Comparison of ENCODE assay signal across 16 cellular contexts in the genomic region with DNA sequence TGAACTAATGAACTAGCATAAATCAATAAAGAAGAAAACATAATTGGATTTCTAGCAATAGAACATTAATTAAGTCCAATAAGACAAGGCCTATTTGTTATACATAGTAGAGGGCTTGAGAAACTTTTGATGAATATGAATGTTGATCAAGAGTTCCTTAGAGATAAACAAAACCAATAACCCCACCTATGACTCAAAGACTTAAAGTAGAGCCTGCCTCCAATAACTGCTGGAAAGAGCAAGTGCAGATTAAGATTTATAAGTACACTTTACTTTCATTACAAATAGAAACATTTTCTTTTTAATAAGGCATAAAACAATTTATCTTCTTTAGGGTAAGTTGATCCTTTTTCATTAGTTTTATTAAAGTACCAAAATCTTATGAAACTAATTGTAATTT.
DNase-seq lines count a peak whose midpoint lies in the region; ATAC-seq, FAIRE-seq and TF ChIP-seq lines count a peak whose summit lies in the region.
"Had no signal": no experiment of that assay in that cellular context is flagged by ENCODE, and none has a peak within 500 bp of the region (broad histone marks: within the 10 kb centered on the region; RNA-seq: fewer than 3 reads in every experiment).

No MANE protein-coding gene starts in this region.

- H3K27me3 ChIP-seq in small intestine (ENCODE audit: control insufficient read depth in 2 of 2, insufficient read depth in 2 of 2, low read length in 2 of 2) (no peaks in the 10 kb centered on the region), ovary (no peaks in the 10 kb centered on the region)

- H3K9me3 ChIP-seq in small intestine (ENCODE audit: control insufficient read depth, low read depth) (no peaks in the 10 kb centered on the region), ovary (peaks cover 0 to 3% of the 10 kb centered on the region in 2 donors)

- FAIRE-seq in small intestine (lab: Jason Lieb, UNC), result peak; percentile 44
- FAIRE-seq: GM12892, H1 had no signal

- no peak for TF ChIP-seq EP300 in ovary (IDR thresholded peaks at IDR 0.05)

- no peaks in the 10 kb centered on the region for H3K4me1 ChIP-seq in small intestine (ENCODE audit: control insufficient read depth in 2 of 2, insufficient read depth in 1 of 2, low read depth in 1 of 2, low read length in 1 of 2)
- peaks cover 2% of the 10 kb centered on the region for H3K4me1 ChIP-seq in ovary (ENCODE audit: insufficient read depth)

- peaks cover 77% of the 10 kb centered on the region for H3K4me1 Mint-ChIP-seq in HFFc6 (ENCODE audit: low read depth)
- H3K4me1 Mint-ChIP-seq: B cell had no signal

- peak; percentile 31 for DNase-seq in ELR (ENCODE audit: low read depth)
- no peak for DNase-seq in HFFc6
- DNase-seq in fibroblast of mammary gland (ENCODE audit: low read depth), result peak; percentile 35
- no peak for DNase-seq in small intestine
- DNase-seq in left colon, result no peak
- no peak for DNase-seq in ovary
- DNase-seq: ACHN; CD4-positive, alpha-beta memory T cell; DMS79; GDM1 had no signal

- ATAC-seq in HG03045 (IDR thresholded peaks at IDR 0.05; ENCODE audit: unreplicated experiment), result no peak
- ATAC-seq in left colon, result no peak
- ATAC-seq: HCT116 had no signal

- H3K36me3 Mint-ChIP-seq in HFFc6 (ENCODE audit: low read depth), result peaks cover 52% of the 10 kb centered on the region
- H3K36me3 Mint-ChIP-seq: CD4-positive, alpha-beta memory T cell had no signal

- TF ChIP-seq CTCF in HFFc6 (IDR thresholded peaks at IDR 0.05) (no peak), fibroblast of mammary gland (conservative IDR thresholded peaks at IDR 0.05; ENCODE audit: control insufficient read depth, insufficient read depth, low read depth, low read length) (no peak), ovary (IDR thresholded peaks at IDR 0.05) (no peak)

- H3K36me3 ChIP-seq in small intestine (ENCODE audit: control insufficient read depth in 2 of 2, insufficient read depth in 2 of 2, low read length in 2 of 2) (no peaks in the 10 kb centered on the region), ovary (no peaks in the 10 kb centered on the region)

- no peak overlapping the region for H3K4me3 Mint-ChIP-seq in HFFc6
- H3K4me3 Mint-ChIP-seq: B cell; CD4-positive, alpha-beta memory T cell had no signal

- H3K27ac ChIP-seq in small intestine (ENCODE audit: low read depth in 1 of 2, low read length in 1 of 2), result no peak overlapping the region
- no peak overlapping the region for H3K27ac ChIP-seq in ovary
- H3K27ac ChIP-seq: C4-2B had no signal

- TF ChIP-seq POLR2A in ovary (IDR thresholded peaks at IDR 0.05), result no peak

- intact Hi-C loops in left colon (cut with DNase I, micrococcal nuclease), result no loop called here
- intact Hi-C loops in ovary (cut with DNase I), result no loop called here

- no peak overlapping the region for H3K4me3 ChIP-seq in fibroblast of mammary gland (ENCODE audit: control insufficient read depth, low read depth, low read length)
- no peak overlapping the region for H3K4me3 ChIP-seq in small intestine (ENCODE audit: low read depth in 1 of 2, low read length in 2 of 2)
- H3K4me3 ChIP-seq in ovary, result no peak overlapping the region

- H3K27me3 Mint-ChIP-seq in HFFc6 (ENCODE audit: insufficient read depth), result peaks cover 7% of the 10 kb centered on the region
- H3K27me3 Mint-ChIP-seq: B cell had no signal

- H3K27ac Mint-ChIP-seq in HFFc6, result peak overlapping the region; percentile 54; the same call in 1 of the 2 replicates
- H3K27ac Mint-ChIP-seq: B cell; CD4-positive, alpha-beta memory T cell had no signal

- H3K9me3 Mint-ChIP-seq in HFFc6, result peaks cover 3% of the 10 kb centered on the region; the same call in 1 of the 2 replicates

Comparison
In these comparisons a context has a peak if more than half of its experiments do, and no peak if none do; other contexts are left out.
1. DNase-seq: peak in ELR (single experiment) and fibroblast of mammary gland (single experiment); none in HFFc6 (single experiment), small intestine (single experiment), left colon (0 of 2) and ovary (0 of 5).